8 cellular contexts compared by ENCODE assay signal in the genomic region with DNA sequence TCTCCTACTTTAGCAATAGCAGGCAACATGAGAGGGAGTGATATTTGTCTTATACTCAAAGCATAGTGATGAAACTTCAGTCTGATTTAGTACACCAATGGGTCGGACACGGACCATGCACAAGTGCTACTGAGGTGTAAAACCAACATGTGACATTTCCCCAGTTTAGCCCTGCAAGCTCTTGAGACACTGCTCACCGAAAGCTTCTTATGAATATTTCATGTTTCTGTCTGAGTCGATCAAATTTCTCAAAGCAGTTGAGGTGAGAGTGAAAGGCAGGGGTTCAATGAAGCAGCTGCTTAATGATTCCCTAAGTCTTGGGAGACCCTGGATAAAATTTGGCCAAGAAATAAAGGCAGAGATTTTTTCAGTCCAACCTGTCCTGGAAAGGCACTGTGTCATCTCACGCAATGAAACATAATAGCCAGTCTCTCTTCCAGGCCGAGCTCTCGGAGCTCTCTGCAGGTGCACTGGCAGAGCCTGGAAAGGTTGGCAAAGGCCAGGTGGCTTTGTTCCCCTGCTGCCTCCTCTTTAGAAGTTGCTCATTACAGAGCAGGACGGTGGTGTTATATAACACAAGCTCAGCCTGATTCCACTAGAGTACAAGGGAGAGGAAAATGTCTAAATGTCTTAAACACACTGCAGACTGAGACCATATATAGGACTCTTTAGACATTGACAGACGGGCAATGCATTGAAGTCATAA. TPM values are rescaled to one million over a fixed set of nuclear protein-coding genes. Genes with fewer than 3 reads are reported as not detected.
A peak's percentile ranks its signal among the peaks of the same experiment; 100 is the strongest.
DNase-seq lines count a peak whose midpoint lies in the region; ATAC-seq, FAIRE-seq and TF ChIP-seq lines count a peak whose summit lies in the region.
"Had no signal": no experiment of that assay in that cellular context is flagged by ENCODE, and none has a peak within 500 bp of the region (broad histone marks: within the 10 kb centered on the region; RNA-seq: fewer than 3 reads in every experiment).

No MANE protein-coding gene starts in this region.

- FAIRE-seq in GM19239 (lab: Jason Lieb, UNC) = peak; percentile 99

- H3K27ac Mint-ChIP-seq in stimulated activated effector memory CD8-positive, alpha-beta T cell treated with anti-CD3 and anti-CD28 coated beads, Interleukin-12 subunit alpha, Interleukin-12 subunit beta, amount 100 ng/mL, for 72 hours = no peak overlapping the region

- TF ChIP-seq POLR2A in esophagus squamous epithelium (IDR thresholded peaks at IDR 0.05) = no peak

- intact Hi-C loops in esophagus squamous epithelium (cut with DNase I) = no loop called here

- no peak overlapping the region for H3K4me3 ChIP-seq in esophagus squamous epithelium

- H3K4me1 ChIP-seq in esophagus squamous epithelium = peaks cover 0 to 27% (median 3%) of the 10 kb centered on the region in 3 donors

- H3K4me1 Mint-ChIP-seq in stimulated activated effector memory CD8-positive, alpha-beta T cell treated with anti-CD3 and anti-CD28 coated beads, Interleukin-12 subunit alpha, Interleukin-12 subunit beta, amount 100 ng/mL, for 72 hours = peaks cover 9% of the 10 kb centered on the region

- no peaks in the 10 kb centered on the region for H3K27me3 ChIP-seq in esophagus squamous epithelium

- no peak overlapping the region for H3K27ac ChIP-seq in esophagus squamous epithelium

- 59 to 76% methylated on average over 9 of the region's 9 CpGs for WGBS in esophagus squamous epithelium, 2 donors

- H3K9me3 ChIP-seq in esophagus squamous epithelium = no peaks in the 10 kb centered on the region

- DNase-seq in GM19239 (ENCODE audit: insufficient read length, low spot score) (peak; percentile 30), NCI-H146 treated with DMSO at 0.1 percent for 48 hours (lab: John Stamatoyannopoulos, UW; ENCODE audit: unreplicated experiment) (peak; percentile 80), SKM-1 treated with dmso at 0.1 percent for 144 hours (lab: John Stamatoyannopoulos, UW; ENCODE audit: unreplicated experiment) (no peak), esophagus squamous epithelium (lab: John Stamatoyannopoulos, UW) (no peak)
- DNase-seq in stimulated activated effector memory CD8-positive, alpha-beta T cell treated with anti-CD3 and anti-CD28 coated beads, Interleukin-12 subunit alpha, Interleukin-12 subunit beta, amount 100 ng/mL, for 72 hours (ENCODE audit: low spot score in 2 of 2) = no peak
- DNase-seq in stimulated activated CD4-positive, alpha-beta T cell treated with anti-CD3 and anti-CD28 coated beads, Interleukin-2, amount 100 ng/mL, for 24 hours = no peak
- DNase-seq: GOT3 had no signal

- no peaks in the 10 kb centered on the region for H3K36me3 ChIP-seq in esophagus squamous epithelium

- no peaks in the 10 kb centered on the region for H3K36me3 Mint-ChIP-seq in stimulated activated effector memory CD8-positive, alpha-beta T cell treated with anti-CD3 and anti-CD28 coated beads, Interleukin-12 subunit alpha, Interleukin-12 subunit beta, amount 100 ng/mL, for 72 hours

- no peak for TF ChIP-seq CTCF in esophagus squamous epithelium (IDR thresholded peaks at IDR 0.05)

- H3K9me3 Mint-ChIP-seq in stimulated activated effector memory CD8-positive, alpha-beta T cell treated with anti-CD3 and anti-CD28 coated beads, Interleukin-12 subunit alpha, Interleukin-12 subunit beta, amount 100 ng/mL, for 72 hours = no peaks in the 10 kb centered on the region

- H3K4me3 Mint-ChIP-seq in stimulated activated effector memory CD8-positive, alpha-beta T cell treated with anti-CD3 and anti-CD28 coated beads, Interleukin-12 subunit alpha, Interleukin-12 subunit beta, amount 100 ng/mL, for 72 hours = no peak overlapping the region

- peak; percentile 97 for ATAC-seq in HG02840 (IDR thresholded peaks at IDR 0.05; ENCODE audit: low FRiP score, unreplicated experiment)
- ATAC-seq in stimulated activated effector memory CD8-positive, alpha-beta T cell treated with anti-CD3 and anti-CD28 coated beads, Interleukin-12 subunit alpha, Interleukin-12 subunit beta, amount 100 ng/mL, for 72 hours = peak; percentile 62

RNA-seq across cellular contexts. Expression of a gene that starts 33.9 kb away (rescaled TPM):
- 10 to 100 TPM; 39.0 to 79.3 (median 60.1) TPM for total RNA-seq in esophagus squamous epithelium

RNA-seq across cellular contexts. Expression of a gene that starts 50.5 kb away (rescaled TPM):
- 100 to 1,000 TPM in 3 of 4 donors, 10 to 100 TPM in 1; 52.5 to 214 (median 145) TPM for total RNA-seq in esophagus squamous epithelium

Comparison
In these comparisons a context has a peak if more than half of its experiments do, and no peak if none do; other contexts are left out.
1. DNase-seq: peak in GM19239 (single experiment) and NCI-H146 treated with DMSO at 0.1 percent for 48 hours (single experiment); none in stimulated activated effector memory CD8-positive, alpha-beta T cell treated with anti-CD3 and anti-CD28 coated beads, Interleukin-12 subunit alpha, Interleukin-12 subunit beta, amount 100 ng/mL, for 72 hours (0 of 2), SKM-1 treated with dmso at 0.1 percent for 144 hours (single experiment), stimulated activated CD4-positive, alpha-beta T cell treated with anti-CD3 and anti-CD28 coated beads, Interleukin-2, amount 100 ng/mL, for 24 hours (0 of 2) and esophagus squamous epithelium (single experiment).